8 cellular contexts compared by ENCODE assay signal in genomic region chr19:51927859-51928258, GRCh38. TPM values are rescaled to one million over a fixed set of nuclear protein-coding genes. Genes with fewer than 3 reads are reported as not detected.
DNase-seq lines count a peak whose midpoint lies in the region; ATAC-seq and TF ChIP-seq lines count a peak whose summit lies in the region.

No MANE protein-coding gene starts in this region.

- peaks cover 13% of the 10 kb centered on the region for H3K4me1 Mint-ChIP-seq in activated CD8-positive, alpha-beta T cell treated with anti-CD3 and anti-CD28 coated beads for 36 hours (ENCODE audit: low read depth)

- 38 to 41% (median 40%) methylated on average over 13 of the region's 13 CpGs for WGBS in spleen, 5 donors

- H3K9me2 ChIP-seq in HCT116 (ENCODE audit: insufficient read depth), result no peaks in the 10 kb centered on the region

- TF ChIP-seq POLR2A in HCT116 (IDR thresholded peaks at IDR 0.05; ENCODE audit: borderline replicate concordance, extremely low read depth, insufficient read depth, insufficient read length) (no peak), spleen (IDR thresholded peaks at IDR 0.05) (no peak)

- no peaks in the 10 kb centered on the region for H3K27me3 Mint-ChIP-seq in activated CD8-positive, alpha-beta T cell treated with anti-CD3 and anti-CD28 coated beads for 36 hours

- no peaks in the 10 kb centered on the region for H4K20me1 ChIP-seq in HCT116 (ENCODE audit: insufficient read depth)

- TSS peak; percentile 33 for BruUV-seq in HCT116 (replicated peaks; lab: Mats Ljungman, UMichigan)

- peaks cover 51% of the 10 kb centered on the region for H3K9me3 Mint-ChIP-seq in activated CD8-positive, alpha-beta T cell treated with anti-CD3 and anti-CD28 coated beads for 36 hours

- peaks cover 68% of the 10 kb centered on the region for H3K36me3 Mint-ChIP-seq in activated CD8-positive, alpha-beta T cell treated with anti-CD3 and anti-CD28 coated beads for 36 hours (ENCODE audit: low read depth)

- no peak overlapping the region for H3K27ac ChIP-seq in HCT116 (ENCODE audit: low read depth, low read length)
- H3K27ac ChIP-seq in spleen, result peak overlapping the region in 7 of 8 donors; percentile 86 to 93 (median 89)

- peaks cover 0 to 7% of the 10 kb centered on the region in 2 experiments; a peak in 1 of 4 replicates for H3K4me1 ChIP-seq in HCT116 (ENCODE audit: control insufficient read depth in 1 of 2, insufficient read depth in 2 of 2, low read length in 2 of 2)
- H3K4me1 ChIP-seq in spleen, result peaks cover 0 to 27% (median 15%) of the 10 kb centered on the region in 6 donors

- TF ChIP-seq CTCF in HCT116 (IDR thresholded peaks at IDR 0.05 in 2 of 3, conservative IDR thresholded peaks at IDR 0.05 in 1 of 3; ENCODE audit: borderline replicate concordance in 1 of 3, insufficient read depth in 1 of 3, low read depth in 2 of 3, low read length in 2 of 3) (no peak), spleen (IDR thresholded peaks at IDR 0.05 in 8 of 11, conservative IDR thresholded peaks at IDR 0.05 in 3 of 11) (no peak), GM10266 (IDR thresholded peaks at IDR 0.05; ENCODE audit: control insufficient read depth, insufficient read depth, low read depth, missing control alignments) (no peak)
- no peak for TF ChIP-seq CTCF in activated CD8-positive, alpha-beta T cell treated with anti-CD3 and anti-CD28 coated beads for 36 hours (IDR thresholded peaks at IDR 0.05)

- no peak for ATAC-seq in HCT116
- no peak for ATAC-seq in activated CD8-positive, alpha-beta T cell treated with anti-CD3 and anti-CD28 coated beads for 36 hours

- H3K9me3 ChIP-seq in HCT116 (ENCODE audit: control insufficient read depth in 1 of 2, insufficient read depth in 1 of 2, low read depth in 1 of 2, low read length in 2 of 2), result peaks cover 10 to 18% of the 10 kb centered on the region in 2 experiments; a peak in 2 of 4 replicates
- peaks cover 2 to 83% (median 71%) of the 10 kb centered on the region in 8 donors for H3K9me3 ChIP-seq in spleen

- peak overlapping the region; percentile 71 for H3K9ac ChIP-seq in HCT116 (ENCODE audit: low read length)

- no peaks in the 10 kb centered on the region for H3K36me3 ChIP-seq in HCT116 (ENCODE audit: control insufficient read depth in 1 of 2, insufficient read depth in 2 of 2, low read length in 2 of 2)
- H3K36me3 ChIP-seq in spleen, result peaks cover 10 to 38% (median 33%) of the 10 kb centered on the region in 6 donors

- H3K27ac Mint-ChIP-seq in activated CD8-positive, alpha-beta T cell treated with anti-CD3 and anti-CD28 coated beads for 36 hours, result peak overlapping the region; percentile 98

- RAD21 ChIA-PET in HCT116 (lab: Charles Lee; ENCODE audit: low non-redundant PET in 1 of 2, low total read pairs in 2 of 2, uncharacterized antibody in 2 of 2, unreplicated experiment in 2 of 2), result no interaction called here

- CTCF ChIA-PET in HCT116 (lab: Charles Lee), result no interaction called here
- CTCF ChIA-PET in activated CD8-positive, alpha-beta T cell treated with anti-CD3 and anti-CD28 coated beads for 36 hours (lab: Charles Lee), result no interaction called here

- no peak for DNase-seq in HCT116 (ENCODE audit: low read depth, low spot score)
- no peak for DNase-seq in activated CD8-positive, alpha-beta T cell treated with anti-CD3 and anti-CD28 coated beads for 36 hours
- DNase-seq in spleen, result no peak
- no peak for DNase-seq in AG08396 (ENCODE audit: low spot score)
- DNase-seq in NCI-H2107 treated with DMSO at 0.1 percent for 48 hours (lab: John Stamatoyannopoulos, UW; ENCODE audit: unreplicated experiment), result no peak
- DNase-seq in DMS114 treated with DMSO at 0.1 percent for 48 hours (lab: John Stamatoyannopoulos, UW; ENCODE audit: unreplicated experiment), result no peak
- DNase-seq in GM10266 (ENCODE audit: extremely low spot score), result no peak

- H3K27me3 ChIP-seq in HCT116 (ENCODE audit: insufficient read depth, low read length), result no peaks in the 10 kb centered on the region
- H3K27me3 ChIP-seq in spleen (replicated peaks in 1 of 7), result no peaks in the 10 kb centered on the region

- H3K4me2 ChIP-seq in HCT116 (ENCODE audit: low read length), result peak overlapping the region; percentile 86

- peak overlapping the region; percentile 98 for H2AFZ ChIP-seq in HCT116 (ENCODE audit: low read depth, low read length, poor library complexity, severe bottlenecking)

- POLR2A ChIA-PET in HCT116 (lab: Charles Lee), result no interaction called here
- POLR2A ChIA-PET in activated CD8-positive, alpha-beta T cell treated with anti-CD3 and anti-CD28 coated beads for 36 hours (lab: Charles Lee), result interaction anchor here (1.2 kb wide), 1 partner anchor 13 kb away, joined by 5 read pairs; no protein-coding TSS in a partner anchor

- intact Hi-C loops in HCT116 (cut with micrococcal nuclease), result loop anchor here (1.0 kb wide), 2 partner anchors 23 to 58 kb away; partner anchors contain the start of genes ZNF350 and ZNF649
- intact Hi-C loops in activated CD8-positive, alpha-beta T cell treated with anti-CD3 and anti-CD28 coated beads for 36 hours (cut with micrococcal nuclease), result no loop called here
- intact Hi-C loops in spleen (cut with DNase I; ENCODE audit: low total_unique reads), result no loop called here

- H3K4me3 Mint-ChIP-seq in activated CD8-positive, alpha-beta T cell treated with anti-CD3 and anti-CD28 coated beads for 36 hours, result peak overlapping the region; percentile 93

- TF ChIP-seq RAD21 in HCT116 (IDR thresholded peaks at IDR 0.05; ENCODE audit: low read depth), result no peak

- H3K4me3 ChIP-seq in HCT116 (replicated peaks in 1 of 2; ENCODE audit: low read depth in 1 of 2, low read length in 2 of 2) (peak overlapping the region; percentile 75 to 89), iPS-11a (ENCODE audit: low read depth, low read length) (peak overlapping the region; percentile 94), spleen (peak overlapping the region; percentile 66 to 88 (median 78))

- H3K79me2 ChIP-seq in HCT116 (ENCODE audit: insufficient read depth, low read length), result no peaks in the 10 kb centered on the region

TF ChIP-seq in HCT116, 20 proteins besides CTCF, POLR2A, EP300 and RAD21:
- TF ChIP-seq ZFX (IDR thresholded peaks at IDR 0.05) (no peak), FOSL1 (IDR thresholded peaks at IDR 0.05; ENCODE audit: low read depth) (no peak), YY1 (IDR thresholded peaks at IDR 0.05; ENCODE audit: extremely low read depth, insufficient replicate concordance, low read depth, low read length) (no peak), SRF (IDR thresholded peaks at IDR 0.05; ENCODE audit: low read depth) (no peak), ZBTB33 (IDR thresholded peaks at IDR 0.05; ENCODE audit: extremely low read depth, insufficient replicate concordance, low read length) (no peak), TCF7L2 (IDR thresholded peaks at IDR 0.05; ENCODE audit: borderline replicate concordance, extremely low read depth, insufficient read depth, insufficient read length) (no peak), ZNF274 (IDR thresholded peaks at IDR 0.05; ENCODE audit: low read depth, low read length) (no peak), EZH2 (IDR thresholded peaks at IDR 0.05) (no peak), SIN3A (IDR thresholded peaks at IDR 0.05; ENCODE audit: low read depth) (no peak), CBX3 (IDR thresholded peaks at IDR 0.05; ENCODE audit: low read depth) (no peak), POLR2AphosphoS5 (IDR thresholded peaks at IDR 0.05; ENCODE audit: low read depth, low read length) (no peak), ELF1 (IDR thresholded peaks at IDR 0.05; ENCODE audit: borderline replicate concordance, low read depth) (no peak), CEBPB (IDR thresholded peaks at IDR 0.05; ENCODE audit: low read depth) (no peak)

RNA-seq across cellular contexts. Expression of gene ZNF613, which starts 0.6 kb away (rescaled TPM):
- total RNA-seq in HCT116 (2021; ENCODE audit: unreplicated experiment), result 2.2 TPM
- 0.94 and 2.7 TPM in 2 replicates for polyA plus RNA-seq in HCT116 (2012)
- 1 to 10 TPM; 3.2 to 3.5 TPM for total RNA-seq in activated CD8-positive, alpha-beta T cell treated with anti-CD3 and anti-CD28 coated beads for 36 hours
- 10 to 100 TPM in 1 of 7 donors, 1 to 10 TPM in 6; 4.9 to 11.6 (median 7.0) TPM for total RNA-seq in spleen
- 1 to 10 TPM; 2.8 to 4.0 (median 3.2) TPM for polyA plus RNA-seq in spleen

RNA-seq across cellular contexts. Expression of gene ZNF649, which starts 23.0 kb away (rescaled TPM):
- 7.3 TPM for total RNA-seq in HCT116 (2021; ENCODE audit: unreplicated experiment)
- polyA plus RNA-seq in HCT116 (2012), result 1.8 and 1.9 TPM in 2 replicates
- 10 to 100 TPM in 1 of 2 experiments, 1 to 10 TPM in 1; 8.6 to 10.7 TPM for total RNA-seq in activated CD8-positive, alpha-beta T cell treated with anti-CD3 and anti-CD28 coated beads for 36 hours
- 10 to 100 TPM; 13.1 to 19.7 (median 14.4) TPM for total RNA-seq in spleen
- polyA plus RNA-seq in spleen, result 1 to 10 TPM; 3.4 to 4.3 (median 3.5) TPM

RNA-seq across cellular contexts. Expression of gene ZNF577, which starts 40.1 kb away (rescaled TPM):
- total RNA-seq in HCT116 (2021; ENCODE audit: unreplicated experiment) (5.8 TPM), spleen (10 to 100 TPM; 13.0 to 25.8 (median 20.9) TPM)
- polyA plus RNA-seq in HCT116 (2012), result 1.7 and 2.9 TPM in 2 replicates
- 1 to 10 TPM; 5.0 to 5.7 TPM for total RNA-seq in activated CD8-positive, alpha-beta T cell treated with anti-CD3 and anti-CD28 coated beads for 36 hours
- polyA plus RNA-seq in spleen, result 10 to 100 TPM; 11.4 to 31.7 (median 13.2) TPM

RNA-seq across cellular contexts. Expression of gene ZNF350, which starts 58.8 kb away (rescaled TPM):
- 2.3 TPM for total RNA-seq in HCT116 (2021; ENCODE audit: unreplicated experiment)
- 1.2 and 2.6 TPM in 2 replicates for polyA plus RNA-seq in HCT116 (2012)
- total RNA-seq in activated CD8-positive, alpha-beta T cell treated with anti-CD3 and anti-CD28 coated beads for 36 hours, result 1 to 10 TPM; 7.5 to 7.6 TPM
- total RNA-seq in spleen, result 10 to 100 TPM; 17.7 to 26.0 (median 20.2) TPM
- polyA plus RNA-seq in spleen, result 10 to 100 TPM in 1 of 3 donors, 1 to 10 TPM in 2; 7.9 to 11.3 (median 8.1) TPM
